In genomic region chr1:17439250-17440073, GRCh38 we compare ENCODE assay signal across 8 cellular contexts. TPM values are rescaled to one million over a fixed set of nuclear protein-coding genes. Genes with fewer than 3 reads are reported as not detected.
DNase-seq lines count a peak whose midpoint lies in the region; ATAC-seq, FAIRE-seq and TF ChIP-seq lines count a peak whose summit lies in the region.

Gene RCC2, minus strand, starts transcription at chr1:17439677. Its CDS starts 1,163 bp downstream, at chr1:17438514.

- H3F3A ChIP-seq in smooth muscle cell (ENCODE audit: low read depth), result peaks cover 19% of the 10 kb centered on the region

- H3K36me3 ChIP-seq in bronchial epithelial cell (ENCODE audit: control insufficient read depth, insufficient read depth, low read length) (peaks cover 10% of the 10 kb centered on the region), smooth muscle cell (ENCODE audit: low read depth) (no peaks in the 10 kb centered on the region)

- H3K79me2 ChIP-seq in smooth muscle cell (ENCODE audit: low read depth), result peaks cover 30% of the 10 kb centered on the region

- FAIRE-seq in bronchial epithelial cell (lab: Jason Lieb, UNC), result no peak

- H3K27me3 Mint-ChIP-seq in immature natural killer cell (ENCODE audit: low read depth in 3 of 3), result peaks cover 3 to 28% (median 28%) of the 10 kb centered on the region in 3 donors

- peak within 1 kb of the TSS; percentile 78 for H3K9ac ChIP-seq in smooth muscle cell (ENCODE audit: low read depth)

- H2AFZ ChIP-seq in smooth muscle cell (ENCODE audit: low read depth), result peak within 1 kb of the TSS; percentile 85

- TF ChIP-seq CTCF in GM10266 (IDR thresholded peaks at IDR 0.05; ENCODE audit: control insufficient read depth, insufficient read depth, low read depth, missing control alignments) (peak; percentile 56), VCaP (conservative IDR thresholded peaks at IDR 0.05) (peak; percentile 81), bronchial epithelial cell (IDR thresholded peaks at IDR 0.05; ENCODE audit: insufficient read depth, low read length, severe bottlenecking) (no peak), smooth muscle cell (IDR thresholded peaks at IDR 0.05; ENCODE audit: borderline replicate concordance, insufficient read depth, poor library complexity, severe bottlenecking) (no peak)

- peak within 1 kb of the TSS; percentile 78 for H3K4me3 ChIP-seq in bronchial epithelial cell (ENCODE audit: low read depth, low read length)
- peak within 1 kb of the TSS; percentile 80 for H3K4me3 ChIP-seq in smooth muscle cell

- peaks cover 0 to 3% (median 0%) of the 10 kb centered on the region in 6 donors for H3K9me3 Mint-ChIP-seq in immature natural killer cell

- H3K27me3 ChIP-seq in bronchial epithelial cell (ENCODE audit: control insufficient read depth, insufficient read depth, low read length) (no peaks in the 10 kb centered on the region), smooth muscle cell (ENCODE audit: low read depth) (no peaks in the 10 kb centered on the region)

- peak within 1 kb of the TSS; percentile 82 to 97 (median 90) for H3K27ac Mint-ChIP-seq in immature natural killer cell

- H3K4me2 ChIP-seq in smooth muscle cell, result peak within 1 kb of the TSS; percentile 99

- H3K4me3 Mint-ChIP-seq in immature natural killer cell, result peak within 1 kb of the TSS; percentile 88 to 99 (median 96)

- H3K9me3 ChIP-seq in smooth muscle cell (replicated peaks; ENCODE audit: low read depth), result no peaks in the 10 kb centered on the region

- H3K27ac ChIP-seq in VCaP (peak within 1 kb of the TSS; percentile 91), smooth muscle cell (ENCODE audit: low read depth) (peak within 1 kb of the TSS; percentile 91)

- ATAC-seq in HG02884 (IDR thresholded peaks at IDR 0.05; ENCODE audit: unreplicated experiment), result peak; percentile 44
- no peak for ATAC-seq in HG02571 (IDR thresholded peaks at IDR 0.05; ENCODE audit: unreplicated experiment)

- peaks cover 29% of the 10 kb centered on the region for H4K20me1 ChIP-seq in smooth muscle cell (ENCODE audit: low read depth)

- DNase-seq in GM10266 (ENCODE audit: extremely low spot score) (peak; percentile 95), NCI-H2107 treated with DMSO at 0.1 percent for 48 hours (lab: John Stamatoyannopoulos, UW; ENCODE audit: unreplicated experiment) (peak; percentile 63), bronchial epithelial cell (ENCODE audit: low read depth) (peak; percentile 72), immature natural killer cell (peak; percentile 62 to 71 (median 69)), smooth muscle cell (lab: John Stamatoyannopoulos, UW; ENCODE audit: unreplicated experiment) (peak; percentile 25)

- peaks cover 37 to 41% of the 10 kb centered on the region in 2 donors for H3K4me1 Mint-ChIP-seq in immature natural killer cell

- under 1% methylated on average over 42 of the region's 75 CpGs for WGBS in smooth muscle cell (ENCODE audit: low lambda C conversion rate)

- no peaks in the 10 kb centered on the region for H3K36me3 Mint-ChIP-seq in immature natural killer cell

- peaks cover 34% of the 10 kb centered on the region for H3K4me1 ChIP-seq in smooth muscle cell (ENCODE audit: low read depth)

RNA-seq across cellular contexts. Expression of gene RCC2, which starts in this region (rescaled TPM):
- total RNA-seq in bronchial epithelial cell (135 and 152 TPM in 2 replicates), smooth muscle cell (35.2 and 44.5 TPM in 2 replicates)
- polyA plus RNA-seq in immature natural killer cell (10 to 100 TPM; 22.8 to 35.5 (median 28.1) TPM), smooth muscle cell (21.2 and 28.0 TPM in 2 replicates)

Comparison
In these comparisons a context has a peak if more than half of its experiments do, and no peak if none do; other contexts are left out.
1. DNase-seq: peak in every context shown above with its lines; median percentile 95 in GM10266; 72 in bronchial epithelial cell; 69 in immature natural killer cell; 63 in NCI-H2107 treated with DMSO at 0.1 percent for 48 hours; 25 in smooth muscle cell.
2. CTCF ChIP-seq: peak in GM10266 (single experiment) and VCaP (single experiment); none in bronchial epithelial cell (single experiment) and smooth muscle cell (single experiment).